Comparison of ENCODE assay signal across 13 cellular contexts in the genomic region with DNA sequence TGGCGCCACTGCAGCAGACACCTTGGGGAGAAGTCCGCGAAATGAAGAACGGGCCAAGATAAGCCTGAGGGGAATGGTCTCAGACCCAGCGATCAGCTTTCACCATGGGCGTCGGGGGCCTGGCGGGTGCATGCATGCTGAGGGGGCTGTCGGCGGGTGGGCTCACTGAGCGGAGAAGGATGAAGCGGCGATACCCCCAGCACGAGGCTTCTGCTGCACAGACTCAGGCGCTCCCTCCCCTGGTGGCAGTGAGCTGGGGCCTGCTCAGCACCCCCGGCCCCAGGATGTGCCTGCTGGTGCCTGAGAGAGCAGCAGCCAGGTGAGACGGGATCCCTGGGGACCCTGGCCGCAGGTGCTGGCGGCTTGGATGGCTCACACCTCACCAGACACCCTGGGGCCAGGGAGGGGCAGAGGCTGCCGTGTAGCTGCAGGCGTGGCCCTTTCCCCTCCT. TPM values are rescaled to one million over a fixed set of nuclear protein-coding genes. Genes with fewer than 3 reads are reported as not detected.
DNase-seq lines count a peak whose midpoint lies in the region; ATAC-seq and TF ChIP-seq lines count a peak whose summit lies in the region.
"Had no signal": no experiment of that assay in that cellular context is flagged by ENCODE, and none has a peak within 500 bp of the region (broad histone marks: within the 10 kb centered on the region; RNA-seq: fewer than 3 reads in every experiment).

No MANE protein-coding gene starts in this region.

- peaks cover 31 to 91% (median 83%) of the 10 kb centered on the region in 11 experiments for H3K36me3 ChIP-seq in BLaER1 treated with 17β-estradiol and CSF1 and Interleukin-3, amounts not matched to agents 10 nM and 100 nM
- peaks cover 0 to 18% (median 0%) of the 10 kb centered on the region in 3 donors for H3K36me3 ChIP-seq in Peyer's patch
- H3K36me3 ChIP-seq in effector memory CD4-positive, alpha-beta T cell (ENCODE audit: control insufficient read depth, insufficient read depth, low read length), result peaks cover 32% of the 10 kb centered on the region

- H3K9me3 Mint-ChIP-seq in HFFc6, result no peaks in the 10 kb centered on the region

- no peak overlapping the region for H3K4me3 Mint-ChIP-seq in HFFc6

- peaks cover 0 to 55% (median 18%) of the 10 kb centered on the region in 11 experiments; a peak in 14 of 22 replicates for H4K20me1 ChIP-seq in BLaER1 treated with 17β-estradiol and CSF1 and Interleukin-3, amounts not matched to agents 10 nM and 100 nM

- TF ChIP-seq CTCF in Peyer's patch (IDR thresholded peaks at IDR 0.05), result no peak
- TF ChIP-seq CTCF in HFFc6 (IDR thresholded peaks at IDR 0.05), result no peak

- H3K4me2 ChIP-seq in BLaER1 treated with 17β-estradiol and CSF1 and Interleukin-3, amounts not matched to agents 10 nM and 100 nM, result peak overlapping the region; percentile 77 to 89 (median 87)

- H3K27me3 Mint-ChIP-seq in HFFc6 (ENCODE audit: insufficient read depth), result peaks cover 3% of the 10 kb centered on the region; the same call in 1 of the 2 replicates

- H3K9ac ChIP-seq in BLaER1 treated with 17β-estradiol and CSF1 and Interleukin-3, amounts not matched to agents 10 nM and 100 nM, result peak overlapping the region in 8 of 11 experiments; percentile 35 to 66 (median 53); a peak in 14 of 22 replicates

- H3K27ac Mint-ChIP-seq in HFFc6, result no peak overlapping the region

- ATAC-seq in GM18873 (IDR thresholded peaks at IDR 0.05; ENCODE audit: low FRiP score, unreplicated experiment), result peak; percentile 16
- ATAC-seq in HG02852 (IDR thresholded peaks at IDR 0.05; ENCODE audit: unreplicated experiment), result peak; percentile 28
- ATAC-seq: PC-3, psoas muscle had no signal

- DNase-seq in NCI-H2171 (lab: John Stamatoyannopoulos, UW), result peak; percentile 98
- no peak for DNase-seq in Peyer's patch
- no peak for DNase-seq in effector memory CD4-positive, alpha-beta T cell
- no peak for DNase-seq in HFFc6
- no peak for DNase-seq in NCI-H1694 treated with DMSO at 0.1 percent for 48 hours (lab: John Stamatoyannopoulos, UW)
- DNase-seq: activated gamma-delta T cell, foreskin fibroblast, PC-3 had no signal

- H3K4me1 Mint-ChIP-seq in HFFc6 (ENCODE audit: low read depth), result no peaks in the 10 kb centered on the region

- H3K36me3 Mint-ChIP-seq in HFFc6 (ENCODE audit: low read depth), result peaks cover 16% of the 10 kb centered on the region

- peak overlapping the region in 7 of 10 experiments; percentile 21 to 51 (median 33); a peak in 7 of 20 replicates for H3K4me3 ChIP-seq in BLaER1 treated with 17β-estradiol and CSF1 and Interleukin-3, amounts not matched to agents 10 nM and 100 nM
- no peak overlapping the region for H3K4me3 ChIP-seq in Peyer's patch
- no peak overlapping the region for H3K4me3 ChIP-seq in effector memory CD4-positive, alpha-beta T cell (ENCODE audit: insufficient read depth, low read depth, low read length, poor library complexity, severe bottlenecking)
- H3K4me3 ChIP-seq: psoas muscle had no signal

- H3K27me3 ChIP-seq in BLaER1 treated with 17β-estradiol and CSF1 and Interleukin-3, amounts not matched to agents 10 nM and 100 nM, result no peaks in the 10 kb centered on the region
- H3K27me3 ChIP-seq in Peyer's patch, result no peaks in the 10 kb centered on the region
- no peaks in the 10 kb centered on the region for H3K27me3 ChIP-seq in effector memory CD4-positive, alpha-beta T cell (replicated peaks; ENCODE audit: control insufficient read depth, insufficient read depth, low read length, poor library complexity, severe bottlenecking)

- peaks cover 17 to 28% (median 24%) of the 10 kb centered on the region in 10 experiments for H3K4me1 ChIP-seq in BLaER1 treated with 17β-estradiol and CSF1 and Interleukin-3, amounts not matched to agents 10 nM and 100 nM
- peaks cover 0 to 8% (median 0%) of the 10 kb centered on the region in 4 donors for H3K4me1 ChIP-seq in Peyer's patch
- no peaks in the 10 kb centered on the region for H3K4me1 ChIP-seq in effector memory CD4-positive, alpha-beta T cell (ENCODE audit: control insufficient read depth, insufficient read depth, low read length, poor library complexity, severe bottlenecking)
- H3K4me1 ChIP-seq: psoas muscle had no signal

- peaks cover 0 to 20% (median 17%) of the 10 kb centered on the region in 11 experiments; a peak in 18 of 22 replicates for H3K9me3 ChIP-seq in BLaER1 treated with 17β-estradiol and CSF1 and Interleukin-3, amounts not matched to agents 10 nM and 100 nM (replicated peaks in 1 of 11)
- H3K9me3 ChIP-seq in Peyer's patch, result no peaks in the 10 kb centered on the region
- H3K9me3 ChIP-seq in effector memory CD4-positive, alpha-beta T cell (ENCODE audit: control insufficient read depth, low read length), result no peaks in the 10 kb centered on the region
- H3K9me3 ChIP-seq: psoas muscle had no signal

- H3K27ac ChIP-seq in BLaER1 treated with 17β-estradiol and CSF1 and Interleukin-3, amounts not matched to agents 10 nM and 100 nM, result peak overlapping the region in 6 of 11 experiments; percentile 12 to 64 (median 33); a peak in 7 of 22 replicates
- H3K27ac ChIP-seq in Peyer's patch, result no peak overlapping the region
- H3K27ac ChIP-seq in effector memory CD4-positive, alpha-beta T cell (ENCODE audit: insufficient read depth, low read length, poor library complexity, severe bottlenecking), result no peak overlapping the region
- H3K27ac ChIP-seq: psoas muscle had no signal

- no peak for TF ChIP-seq POLR2A in Peyer's patch (IDR thresholded peaks at IDR 0.05)

RNA-seq across cellular contexts. Expression of gene CEP72, which starts 31.2 kb away (rescaled TPM):
- 10 to 100 TPM in 1 of 4 donors, 1 to 10 TPM in 3; 2.2 to 33.8 (median 4.5) TPM for total RNA-seq in Peyer's patch
- total RNA-seq in HFFc6 (2021; fragmentation: NEBNext Ultra II Directional; extraction: Animal tissue kit (Norgen Biotek cat#: 25700)), result 1 to 10 TPM; 2.9 to 5.0 (median 4.0) TPM

RNA-seq across cellular contexts. Expression of gene TPPP, which starts 49.8 kb away (rescaled TPM):
- 10 to 100 TPM in 3 of 4 donors, 1 to 10 TPM in 1; 7.4 to 60.5 (median 14.5) TPM for total RNA-seq in Peyer's patch
- total RNA-seq in HFFc6 (2021; fragmentation: NEBNext Ultra II Directional; extraction: Animal tissue kit (Norgen Biotek cat#: 25700)), result under 1 TPM; 0.19 to 0.43 (median 0.30) TPM
- total RNA-seq: LHCN-M2 had no signal

Comparison
In these comparisons a context has a peak if more than half of its experiments do, and no peak if none do; other contexts are left out.
1. H3K27ac ChIP-seq: peak in BLaER1 treated with 17β-estradiol and CSF1 and Interleukin-3, amounts not matched to agents 10 nM and 100 nM (6 of 11); none in Peyer's patch (0 of 4) and effector memory CD4-positive, alpha-beta T cell (single experiment).
2. H3K4me3 ChIP-seq: peak in BLaER1 treated with 17β-estradiol and CSF1 and Interleukin-3, amounts not matched to agents 10 nM and 100 nM (7 of 10); none in Peyer's patch (0 of 4) and effector memory CD4-positive, alpha-beta T cell (single experiment).
3. RNA of gene TPPP, which starts 49.8 kb away (total RNA-seq): 7.4 to 60.5 TPM in Peyer's patch; 0.19 to 0.43 TPM in HFFc6; every median in the first group is over 4 times any median in the second.